In the genomic region with DNA sequence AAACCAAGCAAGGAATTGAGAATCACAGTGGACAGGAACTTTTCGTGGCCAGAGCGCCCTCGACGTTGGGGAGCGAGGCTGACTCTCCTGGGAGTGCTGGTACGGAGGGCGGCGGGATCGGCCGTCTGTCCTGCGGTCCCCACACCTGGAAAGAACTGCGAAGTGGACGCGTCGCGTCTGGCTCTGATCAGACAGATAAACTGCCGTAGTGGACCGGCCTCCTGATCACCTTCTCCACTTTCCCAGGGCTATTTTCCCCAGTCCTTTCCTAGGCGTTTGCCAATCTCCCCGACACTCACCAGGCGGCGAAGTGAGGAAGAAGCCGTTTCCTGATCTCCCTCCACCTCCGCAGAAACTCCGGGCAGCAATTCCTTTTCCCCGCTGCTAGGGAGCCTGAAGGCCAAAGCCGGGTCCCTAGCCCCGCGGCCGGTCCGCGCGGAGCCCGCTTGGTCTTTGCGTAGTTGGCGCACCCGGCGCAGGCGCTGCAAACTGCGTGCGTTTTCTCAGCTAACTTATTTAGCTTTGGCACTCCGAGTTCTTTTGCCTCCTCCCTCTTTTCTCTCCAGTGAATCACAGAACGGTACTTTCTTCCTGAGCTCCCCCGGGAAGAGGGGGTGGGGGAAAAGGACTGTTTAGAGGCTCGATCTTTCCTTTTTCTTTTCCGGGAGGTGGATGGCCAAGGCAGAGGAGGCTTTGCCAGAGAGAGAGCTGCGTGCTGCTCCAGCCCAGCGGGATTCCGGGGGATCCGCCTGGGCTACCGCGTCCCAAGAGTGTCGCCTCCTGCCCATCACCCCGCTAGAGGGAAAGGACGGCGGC, we compare ENCODE assay signal across 8 cellular contexts. TPM values are rescaled to one million over a fixed set of nuclear protein-coding genes. Genes with fewer than 3 reads are reported as not detected.
DNase-seq lines count a peak whose midpoint lies in the region; ATAC-seq, FAIRE-seq and TF ChIP-seq lines count a peak whose summit lies in the region.

A gene (minus strand): TSS at position 491 of the 816 bp plus-strand sequence. CDS start 813 bp downstream, outside the sequence.

- H3K4me3 Mint-ChIP-seq in stimulated activated memory B cell treated with anti-CD40 and anti-IgM and Interleukin-4, amounts not matched to agents 10 μg/mL and 1 μg/mL and 100 μg/mL, for 72 hours: peak within 1 kb of the TSS; percentile 62

- no peak within 1 kb of the TSS for H3K27ac Mint-ChIP-seq in stimulated activated memory B cell treated with anti-CD40 and anti-IgM and Interleukin-4, amounts not matched to agents 10 μg/mL and 1 μg/mL and 100 μg/mL, for 72 hours

- peaks cover 16% of the 10 kb centered on the region for H3K4me1 Mint-ChIP-seq in stimulated activated memory B cell treated with anti-CD40 and anti-IgM and Interleukin-4, amounts not matched to agents 10 μg/mL and 1 μg/mL and 100 μg/mL, for 72 hours

- no peak within 1 kb of the TSS for H3K27ac ChIP-seq in H1 (ENCODE audit: low read depth, low read length)

- peak within 1 kb of the TSS; percentile 39 for H2BK120ac ChIP-seq in H1 (replicated peaks; ENCODE audit: low read depth, low read length)

- H2AK5ac ChIP-seq in H1 (ENCODE audit: low read depth, low read length): no peak within 1 kb of the TSS

- peak within 1 kb of the TSS; percentile 69; the same call in 1 of the 2 replicates for H2BK5ac ChIP-seq in H1 (ENCODE audit: low read depth, low read length)

- H3K56ac ChIP-seq in H1 (replicated peaks; ENCODE audit: insufficient read length, low read depth, low read length): no peak within 1 kb of the TSS

- TF ChIP-seq POLR2A in H1 (IDR thresholded peaks at IDR 0.05; ENCODE audit: control extremely low read depth in 1 of 2, low read depth in 2 of 2, low read length in 2 of 2) (no peak), lower leg skin (IDR thresholded peaks at IDR 0.05) (no peak)

- intact Hi-C loops in lower leg skin (cut with DNase I; ENCODE audit: low total_unique reads): no loop called here

- no peaks in the 10 kb centered on the region; a peak in 1 of 7 replicates for H3K27me3 ChIP-seq in H1 (replicated peaks in 1 of 4; ENCODE audit: control insufficient read depth in 3 of 4, extremely low read depth in 1 of 4, insufficient read depth in 3 of 4, low read length in 3 of 4)

- H3K18ac ChIP-seq in H1 (ENCODE audit: extremely low read depth, low read length): peak within 1 kb of the TSS; percentile 51; the same call in 1 of the 2 replicates

- peaks cover 12% of the 10 kb centered on the region for H3K23me2 ChIP-seq in H1 (ENCODE audit: low read depth, low read length)

- peak within 1 kb of the TSS; percentile 75 for H4K91ac ChIP-seq in H1 (replicated peaks; ENCODE audit: insufficient read length, low read length)

- no peaks in the 10 kb centered on the region; a peak in 1 of 4 replicates for H3K9me3 ChIP-seq in H1 (ENCODE audit: insufficient read depth in 2 of 2, low read depth in 1 of 2, low read length in 1 of 2)

- no peak within 1 kb of the TSS for H3K14ac ChIP-seq in H1 (ENCODE audit: insufficient read length)

- H3K4ac ChIP-seq in H1 (replicated peaks; ENCODE audit: insufficient read length, low read depth, low read length): no peak within 1 kb of the TSS

- H3K36me3 ChIP-seq in H1 (ENCODE audit: control insufficient read depth in 2 of 4, insufficient read depth in 4 of 4, low read length in 3 of 4): no peaks in the 10 kb centered on the region

- peaks cover 4% of the 10 kb centered on the region for H3K9me3 Mint-ChIP-seq in stimulated activated memory B cell treated with anti-CD40 and anti-IgM and Interleukin-4, amounts not matched to agents 10 μg/mL and 1 μg/mL and 100 μg/mL, for 72 hours

- H2BK12ac ChIP-seq in H1 (ENCODE audit: low read depth, low read length): 0 out of 2 replicates have a peak within 1 kb of the TSS, but pooled peaks have one; percentile 32

- peaks cover 66% of the 10 kb centered on the region for H3K27me3 Mint-ChIP-seq in stimulated activated memory B cell treated with anti-CD40 and anti-IgM and Interleukin-4, amounts not matched to agents 10 μg/mL and 1 μg/mL and 100 μg/mL, for 72 hours

- 2% methylated on average over 45 of the region's 56 CpGs; no CpG with 5 or more reads in 1 of the 2 experiments for WGBS in H1 (ENCODE audit: extremely low coverage in 1 of 2, insufficient coverage in 1 of 2, insufficient read length in 1 of 2, insufficient replicate concordance in 2 of 2, low coverage in 1 of 2, low lambda C conversion rate in 2 of 2, missing lambda C conversion rate in 1 of 2), 2 experiments
- 1% methylated on average over 56 of the region's 56 CpGs for WGBS in lower leg skin, 2 donors

- CTCF ChIA-PET in H1 (lab: Charles Lee; ENCODE audit: partially characterized antibody): interaction anchor here (0.6 to 1.6 kb wide), 5 partner anchors 10 to 723 kb away, joined by 3 to 6 read pairs (median 3); no protein-coding TSS in a partner anchor

- peak within 1 kb of the TSS; percentile 76 to 97 for H3K4me2 ChIP-seq in H1 (ENCODE audit: insufficient read depth in 1 of 2, low read depth in 2 of 2, low read length in 2 of 2)

- H3K36me3 Mint-ChIP-seq in stimulated activated memory B cell treated with anti-CD40 and anti-IgM and Interleukin-4, amounts not matched to agents 10 μg/mL and 1 μg/mL and 100 μg/mL, for 72 hours: peaks cover under 1% of the 10 kb centered on the region

- H3K79me2 ChIP-seq in H1 (ENCODE audit: control insufficient read depth in 1 of 2, insufficient read depth in 2 of 2, low read length in 2 of 2): peaks cover 0 to 6% of the 10 kb centered on the region in 2 experiments; a peak in 1 of 4 replicates

- DNase-seq in CD1c-positive myeloid dendritic cell (ENCODE audit: extremely low spot score) (peak; percentile 3), H1 (ENCODE audit: low read depth in 1 of 2, low spot score in 2 of 2) (peak; percentile 25 to 80), lower leg skin (ENCODE audit: low spot score in 2 of 2) (peak; percentile 26 to 87), RPMI8226 (no peak)
- peak; percentile 4 for DNase-seq in activated CD4-positive, alpha-beta T cell treated with anti-CD3 and anti-CD28 coated beads, Interleukin-2, amount 50 U/mL, for 1 hour

- TF ChIP-seq CTCF in H1 (IDR thresholded peaks at IDR 0.05; ENCODE audit: control extremely low read depth in 1 of 3, insufficient read depth in 1 of 3, low read depth in 1 of 3, low read length in 3 of 3) (0 out of 4 replicates have a peak, but pooled peaks of 1 of the 3 experiments have one; percentile 19), lower leg skin (IDR thresholded peaks at IDR 0.05) (no peak)

- POLR2A ChIA-PET in H1 (lab: Charles Lee; ENCODE audit: partially characterized antibody): interaction anchor here (0.6 to 1.0 kb wide), 3 partner anchors 12 to 208 kb away, joined by 3 to 4 read pairs (median 3); no protein-coding TSS in a partner anchor

- H4K5ac ChIP-seq in H1 (ENCODE audit: insufficient read length, low read depth, low read length): no peak within 1 kb of the TSS

- peak; percentile 58 for ATAC-seq in HG03196 (IDR thresholded peaks at IDR 0.05; ENCODE audit: unreplicated experiment)
- no peak for ATAC-seq in stimulated activated memory B cell treated with anti-CD40 and anti-IgM and Interleukin-4, amounts not matched to agents 10 μg/mL and 1 μg/mL and 100 μg/mL, for 72 hours
- ATAC-seq in HG03442 (IDR thresholded peaks at IDR 0.05; ENCODE audit: unreplicated experiment): no peak

- FAIRE-seq in H1 (lab: Jason Lieb, UNC): no peak

- TF ChIP-seq RAD21 in H1 (IDR thresholded peaks at IDR 0.05 in 1 of 2, conservative IDR thresholded peaks at IDR 0.05 in 1 of 2; ENCODE audit: low read depth in 2 of 2, low read length in 2 of 2): no peak

- peak within 1 kb of the TSS; percentile 42 to 81 (median 60) for H3K9ac ChIP-seq in H1 (replicated peaks in 1 of 4; ENCODE audit: extremely low read depth in 1 of 4, low read depth in 3 of 4, low read length in 3 of 4)

- H3K23ac ChIP-seq in H1 (ENCODE audit: insufficient read length): no peak within 1 kb of the TSS

- H2BK15ac ChIP-seq in H1 (ENCODE audit: low read length): no peak within 1 kb of the TSS

- H3K4me3 ChIP-seq in H1 (ENCODE audit: extremely low read depth in 1 of 4, insufficient read depth in 2 of 4, low read depth in 3 of 4, low read length in 4 of 4): peak within 1 kb of the TSS; percentile 78 to 91 (median 82)
- peak within 1 kb of the TSS; percentile 50 for H3K4me3 ChIP-seq in lower leg skin (ENCODE audit: low read depth, poor library complexity, severe bottlenecking)

- H2BK20ac ChIP-seq in H1 (ENCODE audit: low read length): peak within 1 kb of the TSS; percentile 55; the same call in 1 of the 2 replicates

- H2AFZ ChIP-seq in H1 (ENCODE audit: low read length): peak within 1 kb of the TSS; percentile 91

- no peaks in the 10 kb centered on the region for H4K20me1 ChIP-seq in H1 (replicated peaks in 1 of 2; ENCODE audit: control insufficient read depth in 1 of 2, insufficient read depth in 2 of 2, low read length in 2 of 2)

- H4K8ac ChIP-seq in H1 (ENCODE audit: extremely low read depth, insufficient read depth, low read length): peak within 1 kb of the TSS; percentile 22; the same call in 1 of the 2 replicates

- no peaks in the 10 kb centered on the region for H3K79me1 ChIP-seq in H1 (ENCODE audit: low read depth, low read length)

- TF ChIP-seq EP300 in H1 (IDR thresholded peaks at IDR 0.05; ENCODE audit: borderline replicate concordance in 1 of 2, low read depth in 2 of 2, low read length in 2 of 2): no peak

- H3K4me1 ChIP-seq in H1 (replicated peaks in 1 of 4; ENCODE audit: control insufficient read depth in 3 of 4, insufficient read depth in 4 of 4, low read length in 3 of 4): peaks cover 4 to 6% (median 5%) of the 10 kb centered on the region in 4 experiments; a peak in 6 of 7 replicates

TF ChIP-seq in H1, 55 proteins besides CTCF, POLR2A, EP300 and RAD21 (continues in another document):
- TF ChIP-seq POU5F1 (IDR thresholded peaks at IDR 0.05; ENCODE audit: low read depth, low read length): no peak
- TF ChIP-seq KDM5A (IDR thresholded peaks at IDR 0.05; ENCODE audit: low read length): no peak
- TF ChIP-seq ZNF274 (IDR thresholded peaks at IDR 0.05; ENCODE audit: borderline replicate concordance, extremely low read depth, low read length): no peak
- TF ChIP-seq YY1 (IDR thresholded peaks at IDR 0.05; ENCODE audit: low read depth, low read length): 0 out of 2 replicates have a peak, but pooled peaks have one; percentile 52
- 0 out of 2 replicates have a peak, but pooled peaks have one; percentile 41 for TF ChIP-seq CHD1 (IDR thresholded peaks at IDR 0.05; ENCODE audit: low read depth, low read length)
- TF ChIP-seq RFX5 (IDR thresholded peaks at IDR 0.05; ENCODE audit: borderline replicate concordance, low read depth, low read length): no peak

RNA-seq across cellular contexts. Expression of the gene that starts here (rescaled TPM):
- 5.8 and 6.3 TPM in 2 replicates for total RNA-seq in H1 (2021; fragmentation: NEBNext Ultra II Directional; extraction: Animal tissue kit (Norgen Biotek cat#: 25700))
- polyA plus RNA-seq in H1 (2011; rRNA removed): 1.3 and 1.4 TPM in 2 replicates
- polyA plus RNA-seq in H1 (2011; cell fraction: cytosol; rRNA removed): 1.4 TPM
- polyA plus RNA-seq in H1 (2011; cell fraction: nucleus; rRNA removed): 1.9 TPM
- polyA plus RNA-seq in H1 (2012, experiment 1 of 2): 2.1 to 2.6 TPM (median 2.3 TPM) in 4 replicates
- polyA plus RNA-seq in H1 (2012, experiment 2 of 2): 0.31 TPM
- polyA plus RNA-seq in H1 (2013, experiment 1 of 2): 2.6 TPM
- 3.2 TPM for polyA plus RNA-seq in H1 (2013, experiment 2 of 2)
- polyA minus RNA-seq in H1 (2011; rRNA and poly(A)+ RNA removed): 2.9 and 3.3 TPM in 2 replicates
- 1.5 TPM for polyA minus RNA-seq in H1 (2011; cell fraction: cytosol; rRNA and poly(A)+ RNA removed)
- 10.8 TPM for polyA minus RNA-seq in H1 (2011; cell fraction: nucleus; rRNA and poly(A)+ RNA removed)
- 1 to 10 TPM in 3 of 4 donors, under 1 TPM in 1; 0.42 to 3.7 (median 1.6) TPM for total RNA-seq in lower leg skin
